11 cellular contexts compared by ENCODE assay signal in the genomic region with DNA sequence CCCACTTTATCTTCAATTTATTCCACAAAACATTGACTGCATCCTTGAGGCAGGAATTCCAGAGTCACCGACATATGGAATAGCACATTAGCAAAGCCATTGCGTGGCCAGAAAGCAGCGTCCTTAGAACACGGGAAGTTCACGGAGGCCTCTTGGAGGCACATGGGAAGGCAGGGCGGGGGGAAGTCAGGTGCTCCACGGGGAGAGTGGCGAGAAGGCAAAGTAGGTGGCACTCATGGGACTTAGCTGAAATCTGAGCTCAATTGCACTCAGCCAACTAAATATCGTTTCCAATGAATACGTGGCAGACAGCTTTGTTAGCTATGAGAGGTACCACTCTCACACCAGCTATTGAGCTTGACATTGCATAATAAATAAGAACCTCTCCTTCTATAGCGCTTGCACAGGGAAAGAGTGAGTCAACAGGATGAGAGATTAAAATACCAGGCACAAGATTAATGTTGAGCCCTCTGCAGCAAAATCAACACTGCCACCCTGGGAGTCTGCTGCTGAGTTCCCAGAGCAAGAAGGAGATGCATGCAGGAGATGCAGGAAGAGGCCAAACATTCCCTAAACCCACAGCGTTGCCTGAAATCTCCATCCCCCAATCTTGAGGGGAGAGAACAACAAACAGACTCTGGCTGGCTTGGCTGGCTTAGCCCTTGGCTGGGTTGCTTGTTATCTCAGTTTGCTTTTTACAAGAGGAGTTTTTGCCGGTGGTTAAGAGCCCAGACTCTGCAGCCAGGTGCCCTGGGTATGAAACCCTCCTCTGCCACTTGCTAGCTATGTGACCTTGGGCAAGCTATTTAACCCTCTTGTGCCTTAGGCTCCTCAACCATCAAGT. TPM values are rescaled to one million over a fixed set of nuclear protein-coding genes. Genes with fewer than 3 reads are reported as not detected.
DNase-seq lines count a peak whose midpoint lies in the region; ATAC-seq and TF ChIP-seq lines count a peak whose summit lies in the region.
"Had no signal": no experiment of that assay in that cellular context is flagged by ENCODE, and none has a peak within 500 bp of the region (broad histone marks: within the 10 kb centered on the region; RNA-seq: fewer than 3 reads in every experiment).

No MANE protein-coding gene starts in this region.

- DNase-seq in DMS53 treated with DMSO at 0.1 percent for 48 hours (lab: John Stamatoyannopoulos, UW; ENCODE audit: unreplicated experiment) (peak; percentile 40), NCI-H2029 (lab: John Stamatoyannopoulos, UW) (peak; percentile 83), mucosa of gallbladder (ENCODE audit: low spot score) (peak; percentile 15), 8988T (no peak), DMS 273 treated with DMSO at 0.1 percent for 48 hours (lab: John Stamatoyannopoulos, UW) (no peak)
- no peak for DNase-seq in effector memory CD8-positive, alpha-beta T cell
- DNase-seq: activated gamma-delta T cell treated with Interleukin-2 at 50 U/mL for 16 hours had no signal

- H3K27ac Mint-ChIP-seq in brain = peak overlapping the region in 3 of 5 experiments; percentile 7 to 90 (median 38)
- no peak overlapping the region for H3K27ac Mint-ChIP-seq in effector memory CD8-positive, alpha-beta T cell
- H3K27ac Mint-ChIP-seq: stimulated activated effector memory CD8-positive, alpha-beta T cell treated with anti-CD3 and anti-CD28 coated beads, Interleukin-12 subunit alpha, Interleukin-12 subunit beta, amount 100 ng/mL, for 72 hours had no signal

- no peak for TF ChIP-seq CTCF in brain (conservative IDR thresholded peaks at IDR 0.05)

- no peak overlapping the region for H3K4me3 Mint-ChIP-seq in brain
- no peak overlapping the region for H3K4me3 Mint-ChIP-seq in effector memory CD8-positive, alpha-beta T cell
- H3K4me3 Mint-ChIP-seq: stimulated activated effector memory CD8-positive, alpha-beta T cell treated with anti-CD3 and anti-CD28 coated beads, Interleukin-12 subunit alpha, Interleukin-12 subunit beta, amount 100 ng/mL, for 72 hours had no signal

- H3K4me1 Mint-ChIP-seq in brain = peaks cover 34% of the 10 kb centered on the region
- H3K4me1 Mint-ChIP-seq in effector memory CD8-positive, alpha-beta T cell (ENCODE audit: low read depth in 2 of 2) = no peaks in the 10 kb centered on the region

- H3K36me3 Mint-ChIP-seq in brain = no peaks in the 10 kb centered on the region
- no peaks in the 10 kb centered on the region for H3K36me3 Mint-ChIP-seq in effector memory CD8-positive, alpha-beta T cell (ENCODE audit: insufficient read depth)
- H3K36me3 Mint-ChIP-seq: stimulated activated effector memory CD8-positive, alpha-beta T cell treated with anti-CD3 and anti-CD28 coated beads, Interleukin-12 subunit alpha, Interleukin-12 subunit beta, amount 100 ng/mL, for 72 hours had no signal

- peaks cover 0 to 3% (median 0%) of the 10 kb centered on the region in 5 experiments for H3K9me3 Mint-ChIP-seq in brain
- no peaks in the 10 kb centered on the region for H3K9me3 Mint-ChIP-seq in effector memory CD8-positive, alpha-beta T cell
- H3K9me3 Mint-ChIP-seq: stimulated activated effector memory CD8-positive, alpha-beta T cell treated with anti-CD3 and anti-CD28 coated beads, Interleukin-12 subunit alpha, Interleukin-12 subunit beta, amount 100 ng/mL, for 72 hours had no signal

- peaks cover 16% of the 10 kb centered on the region for H3K27me3 Mint-ChIP-seq in brain
- H3K27me3 Mint-ChIP-seq in effector memory CD8-positive, alpha-beta T cell = peaks cover 21 to 31% of the 10 kb centered on the region in 2 donors

- no peak for ATAC-seq in effector memory CD8-positive, alpha-beta T cell (replicated peaks)
- no peak for ATAC-seq in HG03378 (IDR thresholded peaks at IDR 0.05; ENCODE audit: unreplicated experiment)
- ATAC-seq: stimulated activated effector memory CD8-positive, alpha-beta T cell treated with anti-CD3 and anti-CD28 coated beads, Interleukin-12 subunit alpha, Interleukin-12 subunit beta, amount 100 ng/mL, for 72 hours had no signal

RNA-seq across cellular contexts. Expression of gene ABCC12, which starts 28.8 kb away (rescaled TPM):
- polyA plus RNA-seq in brain (ENCODE audit: insufficient read depth, low read depth, low replicate concordance) = 0.24 TPM
- 0.69 TPM for total RNA-seq in mucosa of gallbladder
- total RNA-seq: mononuclear cell had no signal

Comparison
In these comparisons a context has a peak if more than half of its experiments do, and no peak if none do; other contexts are left out.
1. DNase-seq: peak in DMS53 treated with DMSO at 0.1 percent for 48 hours (single experiment), NCI-H2029 (single experiment) and mucosa of gallbladder (single experiment); none in effector memory CD8-positive, alpha-beta T cell (0 of 3), 8988T (single experiment) and DMS 273 treated with DMSO at 0.1 percent for 48 hours (single experiment).
2. H3K27ac Mint-ChIP-seq: peak in brain (3 of 5); none in effector memory CD8-positive, alpha-beta T cell (0 of 2).